ENCODE assay signal across 8 cellular contexts in the genomic region with DNA sequence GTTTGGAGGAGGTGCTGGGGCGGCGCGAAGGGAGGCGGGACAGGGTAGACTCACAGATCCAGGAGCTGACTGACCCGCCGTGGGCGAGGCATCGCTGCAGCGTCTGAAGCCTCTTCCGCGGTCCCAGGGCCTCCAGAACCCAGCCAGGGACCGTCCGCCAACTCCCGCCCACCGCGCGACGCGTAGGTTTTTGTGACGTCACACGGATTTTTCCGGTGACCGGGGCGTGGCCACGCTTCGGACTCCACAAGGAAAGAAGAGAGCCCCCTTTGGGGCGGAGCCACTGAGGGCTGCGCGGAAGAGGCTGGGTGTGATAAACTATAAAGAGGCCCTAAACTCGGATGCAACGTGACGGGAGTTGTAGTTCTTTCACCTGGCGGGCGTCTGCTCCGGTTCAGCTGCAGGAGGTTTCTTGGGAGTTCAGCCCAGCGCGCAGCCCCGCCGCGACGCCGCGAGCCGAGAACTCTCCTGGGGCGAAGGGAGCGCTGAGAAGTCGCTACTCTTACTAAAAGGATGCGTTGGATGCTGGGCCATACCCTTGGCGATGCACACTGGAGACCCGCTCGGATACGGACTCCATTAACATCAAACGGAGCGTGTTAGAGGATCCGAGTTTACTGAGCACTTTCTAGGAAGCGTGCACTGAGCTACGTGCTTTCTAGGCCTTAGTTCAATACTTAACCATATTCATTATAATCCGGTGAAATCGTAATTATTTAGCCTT. TPM values are rescaled to one million over a fixed set of nuclear protein-coding genes. Genes with fewer than 3 reads are reported as not detected.
DNase-seq lines count a peak whose midpoint lies in the region; TF ChIP-seq lines count a peak whose summit lies in the region.

Gene AMN1 (minus strand): TSS at position 105 of the 724 bp plus-strand sequence. CDS start 13 bp downstream, at position 92.

- H3K4me3 ChIP-seq in neutrophil (ENCODE audit: low read depth in 1 of 2, low read length in 1 of 2): peak within 1 kb of the TSS; percentile 88 to 91

- no peaks in the 10 kb centered on the region for H3K36me3 ChIP-seq in neutrophil

- CTCF ChIA-PET in HEK293T (lab: Yijun Ruan, JAX): no interaction called here

- in situ Hi-C loops in SK-MEL-5 (cut with HindIII; ENCODE audit: low pct_unique_long_range_greater_than_20kb, low sequenced_read_pairs): no loop called here

- H3K27me3 ChIP-seq in neutrophil: no peaks in the 10 kb centered on the region

- no peaks in the 10 kb centered on the region for H3K9me3 ChIP-seq in neutrophil

- peaks cover 68 to 72% of the 10 kb centered on the region in 2 experiments for H3K4me1 ChIP-seq in neutrophil (ENCODE audit: control insufficient read depth in 1 of 2, insufficient read depth in 1 of 2, low read depth in 1 of 2, low read length in 1 of 2)

- DNase-seq in GM04503 (ENCODE audit: low read depth) (peak; percentile 97), HEK293T (ENCODE audit: extremely low spot score) (peak; percentile 96), MV-4-11 (lab: John Stamatoyannopoulos, UW) (peak; percentile 99), SK-MEL-5 (ENCODE audit: low read depth, low spot score) (peak; percentile 98), germinal center (ENCODE audit: low spot score) (peak; percentile 98), substantia nigra (lab: John Stamatoyannopoulos, UW) (peak; percentile 80 to 99 (median 97))
- DNase-seq in activated naive CD4-positive, alpha-beta T cell treated with anti-CD3 and anti-CD28 coated beads, Interleukin-2, amount 50 U/mL, for 16 hours: peak; percentile 96

- POLR2A ChIA-PET in HEK293T (lab: Yijun Ruan, JAX): interaction anchor here (0.5 to 1.7 kb wide), 11 partner anchors 8 to 670 kb away, joined by 3 to 7 read pairs (median 4); no protein-coding TSS in a partner anchor

- TF ChIP-seq CTCF in neutrophil (IDR thresholded peaks at IDR 0.05): peak; percentile 54

- H3K27ac ChIP-seq in neutrophil (peak within 1 kb of the TSS; percentile 97), substantia nigra (ENCODE audit: low read depth, low read length, poor library complexity, severe bottlenecking) (peak within 1 kb of the TSS; percentile 96)

TF ChIP-seq in HEK293T, 16 proteins besides CTCF, POLR2A, EP300 and RAD21:
- peak; percentile 97 for TF ChIP-seq L3MBTL2 (conservative IDR thresholded peaks at IDR 0.05)
- peak; percentile 65; the same call in 1 of the 2 replicates for TF ChIP-seq FOXM1 (IDR thresholded peaks at IDR 0.05; ENCODE audit: borderline replicate concordance)
- peak; percentile 69 for TF ChIP-seq ELF4 (IDR thresholded peaks at IDR 0.05)
- TF ChIP-seq SP1 (IDR thresholded peaks at IDR 0.05): peak; percentile 38; the same call in 1 of the 2 replicates
- TF ChIP-seq PKNOX1 (IDR thresholded peaks at IDR 0.05): no peak

RNA-seq across cellular contexts. Expression of gene AMN1, which starts in this region (rescaled TPM):
- total RNA-seq in SK-MEL-5 (2014; rRNA removed; shearing (Covaris generic)): 15.4 and 18.2 TPM in 2 replicates
- 9.2 and 9.8 TPM in 2 replicates for polyA plus RNA-seq in SK-MEL-5 (2015; cell fraction: cytosol; rRNA removed)
- polyA plus RNA-seq in SK-MEL-5 (2015; cell fraction: nucleus; rRNA removed): 13.6 and 15.5 TPM in 2 replicates

Comparison
In these comparisons a context has a peak if more than half of its experiments do, and no peak if none do; other contexts are left out.
1. Peak in every context shown above with its lines: DNase-seq, H3K4me3 ChIP-seq and H3K27ac ChIP-seq.